In the genomic region with DNA sequence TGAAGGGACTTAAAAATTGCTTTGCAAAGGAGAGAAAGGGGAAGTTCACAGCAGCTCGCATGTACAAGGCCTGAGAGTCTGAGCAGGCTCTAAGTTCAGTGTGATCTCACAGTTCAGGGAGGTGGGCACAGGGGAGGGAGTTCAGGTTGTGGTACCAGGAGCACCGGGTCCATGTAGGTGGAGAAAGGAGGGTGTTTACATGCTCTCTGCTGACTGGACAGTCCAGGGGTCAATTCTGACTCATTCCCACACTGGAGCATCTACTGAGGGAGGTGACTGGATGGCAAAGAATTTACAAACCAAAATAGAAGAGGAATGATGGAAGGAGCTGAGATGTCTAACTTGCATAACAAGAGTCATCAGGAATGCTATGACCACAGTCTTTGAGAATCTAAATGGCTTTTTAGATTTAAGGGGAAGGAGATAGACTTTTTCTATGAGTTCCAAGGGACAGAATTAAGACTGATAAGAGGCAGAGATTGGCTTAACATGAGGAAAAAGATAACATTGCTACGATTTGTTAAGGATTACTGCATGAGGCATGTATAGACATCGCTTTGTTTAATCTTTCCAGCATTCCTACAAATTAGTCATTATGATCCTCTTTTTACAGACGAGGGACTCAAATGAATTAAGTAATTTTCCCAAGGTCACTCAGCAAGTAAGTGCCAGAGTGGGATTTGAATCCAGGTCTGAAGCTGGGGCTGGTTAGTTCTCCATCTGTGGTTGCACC, we compare ENCODE assay signal across 1 cellular context.
TF ChIP-seq lines count a peak whose summit lies in the region.

No MANE protein-coding gene starts in this region.

TF ChIP-seq in HepG2, 621 proteins besides CTCF, POLR2A, EP300 and RAD21 (continued from another document and continues in another):
- TF ChIP-seq, protein P1, sequence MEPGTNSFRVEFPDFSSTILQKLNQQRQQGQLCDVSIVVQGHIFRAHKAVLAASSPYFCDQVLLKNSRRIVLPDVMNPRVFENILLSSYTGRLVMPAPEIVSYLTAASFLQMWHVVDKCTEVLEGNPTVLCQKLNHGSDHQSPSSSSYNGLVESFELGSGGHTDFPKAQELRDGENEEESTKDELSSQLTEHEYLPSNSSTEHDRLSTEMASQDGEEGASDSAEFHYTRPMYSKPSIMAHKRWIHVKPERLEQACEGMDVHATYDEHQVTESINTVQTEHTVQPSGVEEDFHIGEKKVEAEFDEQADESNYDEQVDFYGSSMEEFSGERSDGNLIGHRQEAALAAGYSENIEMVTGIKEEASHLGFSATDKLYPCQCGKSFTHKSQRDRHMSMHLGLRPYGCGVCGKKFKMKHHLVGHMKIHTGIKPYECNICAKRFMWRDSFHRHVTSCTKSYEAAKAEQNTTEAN (CRISPR knock-in tag; conservative IDR thresholded peaks at IDR 0.05), result no peak
- TF ChIP-seq EZH2 (conservative IDR thresholded peaks at IDR 0.05; ENCODE audit: low read depth, low read length) (no peak), BHLHE40 (IDR thresholded peaks at IDR 0.05; ENCODE audit: low read length) (peak; percentile 27; the same call in 1 of the 2 replicates), ZNF337 (CRISPR knock-in tag; IDR thresholded peaks at IDR 0.05; ENCODE audit: borderline replicate concordance, low read depth) (peak; percentile 45; the same call in 1 of the 2 replicates), ETV6 (CRISPR knock-in tag; conservative IDR thresholded peaks at IDR 0.05) (no peak), GLI4 (CRISPR knock-in tag; IDR thresholded peaks at IDR 0.05; ENCODE audit: borderline replicate concordance) (no peak), ZNF510 (CRISPR knock-in tag; IDR thresholded peaks at IDR 0.05; ENCODE audit: low read depth) (no peak), TBX3 (IDR thresholded peaks at IDR 0.05; ENCODE audit: borderline replicate concordance) (no peak), ZNF224 (CRISPR knock-in tag; IDR thresholded peaks at IDR 0.05) (no peak), ZFP37 (CRISPR knock-in tag; IDR thresholded peaks at IDR 0.05; ENCODE audit: borderline replicate concordance) (no peak), SMAD1 (CRISPR knock-in tag; IDR thresholded peaks at IDR 0.05; ENCODE audit: borderline replicate concordance, low read depth) (no peak), PLRG1 (conservative IDR thresholded peaks at IDR 0.05) (no peak), ZNF564 (CRISPR knock-in tag; IDR thresholded peaks at IDR 0.05) (no peak), ZIK1 (CRISPR knock-in tag; IDR thresholded peaks at IDR 0.05; ENCODE audit: borderline replicate concordance, low read depth) (no peak), ZNF850 (CRISPR knock-in tag; conservative IDR thresholded peaks at IDR 0.05) (no peak), NFE2L2 (IDR thresholded peaks at IDR 0.05; ENCODE audit: low read length) (no peak), KLF16 (CRISPR knock-in tag; IDR thresholded peaks at IDR 0.05) (peak in 1 of 2 experiments; percentile 64; a peak in 1 of 4 replicates), PRMT3 (CRISPR knock-in tag; IDR thresholded peaks at IDR 0.05; ENCODE audit: borderline replicate concordance, low read depth) (no peak), RFXAP (CRISPR knock-in tag; IDR thresholded peaks at IDR 0.05; ENCODE audit: borderline replicate concordance) (no peak), EEA1 (CRISPR knock-in tag; IDR thresholded peaks at IDR 0.05; ENCODE audit: borderline replicate concordance) (no peak), HDAC2 (CRISPR knock-in tag; IDR thresholded peaks at IDR 0.05) (peak; percentile 79), NCOA5 (CRISPR knock-in tag; IDR thresholded peaks at IDR 0.05) (no peak), ZNF589 (CRISPR knock-in tag; conservative IDR thresholded peaks at IDR 0.05) (no peak), RFXANK (CRISPR knock-in tag; IDR thresholded peaks at IDR 0.05) (no peak), SP5 (CRISPR knock-in tag; IDR thresholded peaks at IDR 0.05; ENCODE audit: borderline replicate concordance, low read depth) (peak; percentile 71)
- TF ChIP-seq, protein P2, sequence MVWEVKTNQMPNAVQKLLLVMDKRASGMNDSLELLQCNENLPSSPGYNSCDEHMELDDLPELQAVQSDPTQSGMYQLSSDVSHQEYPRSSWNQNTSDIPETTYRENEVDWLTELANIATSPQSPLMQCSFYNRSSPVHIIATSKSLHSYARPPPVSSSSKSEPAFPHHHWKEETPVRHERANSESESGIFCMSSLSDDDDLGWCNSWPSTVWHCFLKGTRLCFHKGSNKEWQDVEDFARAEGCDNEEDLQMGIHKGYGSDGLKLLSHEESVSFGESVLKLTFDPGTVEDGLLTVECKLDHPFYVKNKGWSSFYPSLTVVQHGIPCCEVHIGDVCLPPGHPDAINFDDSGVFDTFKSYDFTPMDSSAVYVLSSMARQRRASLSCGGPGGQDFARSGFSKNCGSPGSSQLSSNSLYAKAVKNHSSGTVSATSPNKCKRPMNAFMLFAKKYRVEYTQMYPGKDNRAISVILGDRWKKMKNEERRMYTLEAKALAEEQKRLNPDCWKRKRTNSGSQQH (CRISPR knock-in tag; IDR thresholded peaks at IDR 0.05; ENCODE audit: low read depth), result no peak
- TF ChIP-seq, protein P3, sequence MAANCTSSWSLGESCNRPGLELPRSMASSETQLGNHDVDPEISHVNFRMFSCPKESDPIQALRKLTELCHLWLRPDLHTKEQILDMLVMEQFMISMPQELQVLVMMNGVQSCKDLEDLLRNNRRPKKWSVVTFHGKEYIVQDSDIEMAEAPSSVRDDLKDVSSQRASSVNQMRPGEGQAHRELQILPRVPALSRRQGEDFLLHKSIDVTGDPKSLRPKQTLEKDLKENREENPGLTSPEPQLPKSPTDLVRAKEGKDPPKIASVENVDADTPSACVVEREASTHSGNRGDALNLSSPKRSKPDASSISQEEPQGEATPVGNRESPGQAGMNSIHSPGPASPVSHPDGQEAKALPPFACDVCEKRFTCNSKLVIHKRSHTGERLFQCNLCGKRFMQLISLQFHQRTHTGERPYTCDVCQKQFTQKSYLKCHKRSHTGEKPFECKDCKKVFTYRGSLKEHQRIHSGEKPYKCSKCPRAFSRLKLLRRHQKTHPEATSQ (CRISPR knock-in tag; IDR thresholded peaks at IDR 0.05; ENCODE audit: borderline replicate concordance), result no peak
- TF ChIP-seq, protein P4, sequence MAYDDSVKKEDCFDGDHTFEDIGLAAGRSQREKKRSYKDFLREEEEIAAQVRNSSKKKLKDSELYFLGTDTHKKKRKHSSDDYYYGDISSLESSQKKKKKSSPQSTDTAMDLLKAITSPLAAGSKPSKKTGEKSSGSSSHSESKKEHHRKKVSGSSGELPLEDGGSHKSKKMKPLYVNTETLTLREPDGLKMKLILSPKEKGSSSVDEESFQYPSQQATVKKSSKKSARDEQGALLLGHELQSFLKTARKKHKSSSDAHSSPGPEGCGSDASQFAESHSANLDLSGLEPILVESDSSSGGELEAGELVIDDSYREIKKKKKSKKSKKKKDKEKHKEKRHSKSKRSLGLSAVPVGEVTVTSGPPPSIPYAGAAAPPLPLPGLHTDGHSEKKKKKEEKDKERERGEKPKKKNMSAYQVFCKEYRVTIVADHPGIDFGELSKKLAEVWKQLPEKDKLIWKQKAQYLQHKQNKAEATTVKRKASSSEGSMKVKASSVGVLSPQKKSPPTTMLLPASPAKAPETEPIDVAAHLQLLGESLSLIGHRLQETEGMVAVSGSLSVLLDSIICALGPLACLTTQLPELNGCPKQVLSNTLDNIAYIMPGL (CRISPR knock-in tag; IDR thresholded peaks at IDR 0.05; ENCODE audit: borderline replicate concordance in 1 of 2, low read depth in 1 of 2), result 0 out of 4 replicates have a peak, but pooled peaks of 1 of the 2 experiments have one; percentile 22
- TF ChIP-seq, protein P5, sequence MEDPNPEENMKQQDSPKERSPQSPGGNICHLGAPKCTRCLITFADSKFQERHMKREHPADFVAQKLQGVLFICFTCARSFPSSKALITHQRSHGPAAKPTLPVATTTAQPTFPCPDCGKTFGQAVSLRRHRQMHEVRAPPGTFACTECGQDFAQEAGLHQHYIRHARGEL (CRISPR knock-in tag; IDR thresholded peaks at IDR 0.05), result no peak
- TF ChIP-seq, protein P6, sequence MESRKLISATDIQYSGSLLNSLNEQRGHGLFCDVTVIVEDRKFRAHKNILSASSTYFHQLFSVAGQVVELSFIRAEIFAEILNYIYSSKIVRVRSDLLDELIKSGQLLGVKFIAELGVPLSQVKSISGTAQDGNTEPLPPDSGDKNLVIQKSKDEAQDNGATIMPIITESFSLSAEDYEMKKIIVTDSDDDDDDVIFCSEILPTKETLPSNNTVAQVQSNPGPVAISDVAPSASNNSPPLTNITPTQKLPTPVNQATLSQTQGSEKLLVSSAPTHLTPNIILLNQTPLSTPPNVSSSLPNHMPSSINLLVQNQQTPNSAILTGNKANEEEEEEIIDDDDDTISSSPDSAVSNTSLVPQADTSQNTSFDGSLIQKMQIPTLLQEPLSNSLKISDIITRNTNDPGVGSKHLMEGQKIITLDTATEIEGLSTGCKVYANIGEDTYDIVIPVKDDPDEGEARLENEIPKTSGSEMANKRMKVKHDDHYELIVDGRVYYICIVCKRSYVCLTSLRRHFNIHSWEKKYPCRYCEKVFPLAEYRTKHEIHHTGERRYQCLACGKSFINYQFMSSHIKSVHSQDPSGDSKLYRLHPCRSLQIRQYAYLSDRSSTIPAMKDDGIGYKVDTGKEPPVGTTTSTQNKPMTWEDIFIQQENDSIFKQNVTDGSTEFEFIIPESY (CRISPR knock-in tag; IDR thresholded peaks at IDR 0.05), result no peak
- TF ChIP-seq, protein P7, sequence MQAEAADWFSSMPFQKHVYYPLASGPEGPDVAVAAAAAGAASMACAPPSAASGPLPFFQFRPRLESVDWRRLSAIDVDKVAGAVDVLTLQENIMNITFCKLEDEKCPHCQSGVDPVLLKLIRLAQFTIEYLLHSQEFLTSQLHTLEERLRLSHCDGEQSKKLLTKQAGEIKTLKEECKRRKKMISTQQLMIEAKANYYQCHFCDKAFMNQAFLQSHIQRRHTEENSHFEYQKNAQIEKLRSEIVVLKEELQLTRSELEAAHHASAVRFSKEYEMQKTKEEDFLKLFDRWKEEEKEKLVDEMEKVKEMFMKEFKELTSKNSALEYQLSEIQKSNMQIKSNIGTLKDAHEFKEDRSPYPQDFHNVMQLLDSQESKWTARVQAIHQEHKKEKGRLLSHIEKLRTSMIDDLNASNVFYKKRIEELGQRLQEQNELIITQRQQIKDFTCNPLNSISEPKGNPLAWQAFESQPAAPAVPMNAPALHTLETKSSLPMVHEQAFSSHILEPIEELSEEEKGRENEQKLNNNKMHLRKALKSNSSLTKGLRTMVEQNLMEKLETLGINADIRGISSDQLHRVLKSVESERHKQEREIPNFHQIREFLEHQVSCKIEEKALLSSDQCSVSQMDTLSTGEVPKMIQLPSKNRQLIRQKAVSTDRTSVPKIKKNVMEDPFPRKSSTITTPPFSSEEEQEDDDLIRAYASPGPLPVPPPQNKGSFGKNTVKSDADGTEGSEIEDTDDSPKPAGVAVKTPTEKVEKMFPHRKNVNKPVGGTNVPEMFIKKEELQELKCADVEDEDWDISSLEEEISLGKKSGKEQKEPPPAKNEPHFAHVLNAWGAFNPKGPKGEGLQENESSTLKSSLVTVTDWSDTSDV (CRISPR knock-in tag; IDR thresholded peaks at IDR 0.05), result no peak
- TF ChIP-seq, protein P8, sequence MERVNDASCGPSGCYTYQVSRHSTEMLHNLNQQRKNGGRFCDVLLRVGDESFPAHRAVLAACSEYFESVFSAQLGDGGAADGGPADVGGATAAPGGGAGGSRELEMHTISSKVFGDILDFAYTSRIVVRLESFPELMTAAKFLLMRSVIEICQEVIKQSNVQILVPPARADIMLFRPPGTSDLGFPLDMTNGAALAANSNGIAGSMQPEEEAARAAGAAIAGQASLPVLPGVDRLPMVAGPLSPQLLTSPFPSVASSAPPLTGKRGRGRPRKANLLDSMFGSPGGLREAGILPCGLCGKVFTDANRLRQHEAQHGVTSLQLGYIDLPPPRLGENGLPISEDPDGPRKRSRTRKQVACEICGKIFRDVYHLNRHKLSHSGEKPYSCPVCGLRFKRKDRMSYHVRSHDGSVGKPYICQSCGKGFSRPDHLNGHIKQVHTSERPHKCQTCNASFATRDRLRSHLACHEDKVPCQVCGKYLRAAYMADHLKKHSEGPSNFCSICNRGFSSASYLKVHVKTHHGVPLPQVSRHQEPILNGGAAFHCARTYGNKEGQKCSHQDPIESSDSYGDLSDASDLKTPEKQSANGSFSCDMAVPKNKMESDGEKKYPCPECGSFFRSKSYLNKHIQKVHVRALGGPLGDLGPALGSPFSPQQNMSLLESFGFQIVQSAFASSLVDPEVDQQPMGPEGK (CRISPR knock-in tag; IDR thresholded peaks at IDR 0.05), result peak; percentile 76
- TF ChIP-seq, protein P9, sequence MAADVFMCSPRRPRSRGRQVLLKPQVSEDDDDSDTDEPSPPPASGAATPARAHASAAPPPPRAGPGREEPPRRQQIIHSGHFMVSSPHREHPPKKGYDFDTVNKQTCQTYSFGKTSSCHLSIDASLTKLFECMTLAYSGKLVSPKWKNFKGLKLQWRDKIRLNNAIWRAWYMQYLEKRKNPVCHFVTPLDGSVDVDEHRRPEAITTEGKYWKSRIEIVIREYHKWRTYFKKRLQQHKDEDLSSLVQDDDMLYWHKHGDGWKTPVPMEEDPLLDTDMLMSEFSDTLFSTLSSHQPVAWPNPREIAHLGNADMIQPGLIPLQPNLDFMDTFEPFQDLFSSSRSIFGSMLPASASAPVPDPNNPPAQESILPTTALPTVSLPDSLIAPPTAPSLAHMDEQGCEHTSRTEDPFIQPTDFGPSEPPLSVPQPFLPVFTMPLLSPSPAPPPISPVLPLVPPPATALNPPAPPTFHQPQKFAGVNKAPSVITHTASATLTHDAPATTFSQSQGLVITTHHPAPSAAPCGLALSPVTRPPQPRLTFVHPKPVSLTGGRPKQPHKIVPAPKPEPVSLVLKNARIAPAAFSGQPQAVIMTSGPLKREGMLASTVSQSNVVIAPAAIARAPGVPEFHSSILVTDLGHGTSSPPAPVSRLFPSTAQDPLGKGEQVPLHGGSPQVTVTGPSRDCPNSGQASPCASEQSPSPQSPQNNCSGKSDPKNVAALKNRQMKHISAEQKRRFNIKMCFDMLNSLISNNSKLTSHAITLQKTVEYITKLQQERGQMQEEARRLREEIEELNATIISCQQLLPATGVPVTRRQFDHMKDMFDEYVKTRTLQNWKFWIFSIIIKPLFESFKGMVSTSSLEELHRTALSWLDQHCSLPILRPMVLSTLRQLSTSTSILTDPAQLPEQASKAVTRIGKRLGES (CRISPR knock-in tag; IDR thresholded peaks at IDR 0.05; ENCODE audit: borderline replicate concordance), result no peak
- TF ChIP-seq, protein P10, sequence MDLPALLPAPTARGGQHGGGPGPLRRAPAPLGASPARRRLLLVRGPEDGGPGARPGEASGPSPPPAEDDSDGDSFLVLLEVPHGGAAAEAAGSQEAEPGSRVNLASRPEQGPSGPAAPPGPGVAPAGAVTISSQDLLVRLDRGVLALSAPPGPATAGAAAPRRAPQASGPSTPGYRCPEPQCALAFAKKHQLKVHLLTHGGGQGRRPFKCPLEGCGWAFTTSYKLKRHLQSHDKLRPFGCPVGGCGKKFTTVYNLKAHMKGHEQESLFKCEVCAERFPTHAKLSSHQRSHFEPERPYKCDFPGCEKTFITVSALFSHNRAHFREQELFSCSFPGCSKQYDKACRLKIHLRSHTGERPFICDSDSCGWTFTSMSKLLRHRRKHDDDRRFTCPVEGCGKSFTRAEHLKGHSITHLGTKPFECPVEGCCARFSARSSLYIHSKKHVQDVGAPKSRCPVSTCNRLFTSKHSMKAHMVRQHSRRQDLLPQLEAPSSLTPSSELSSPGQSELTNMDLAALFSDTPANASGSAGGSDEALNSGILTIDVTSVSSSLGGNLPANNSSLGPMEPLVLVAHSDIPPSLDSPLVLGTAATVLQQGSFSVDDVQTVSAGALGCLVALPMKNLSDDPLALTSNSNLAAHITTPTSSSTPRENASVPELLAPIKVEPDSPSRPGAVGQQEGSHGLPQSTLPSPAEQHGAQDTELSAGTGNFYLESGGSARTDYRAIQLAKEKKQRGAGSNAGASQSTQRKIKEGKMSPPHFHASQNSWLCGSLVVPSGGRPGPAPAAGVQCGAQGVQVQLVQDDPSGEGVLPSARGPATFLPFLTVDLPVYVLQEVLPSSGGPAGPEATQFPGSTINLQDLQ (CRISPR knock-in tag; IDR thresholded peaks at IDR 0.05), result no peak
- TF ChIP-seq, protein P11, sequence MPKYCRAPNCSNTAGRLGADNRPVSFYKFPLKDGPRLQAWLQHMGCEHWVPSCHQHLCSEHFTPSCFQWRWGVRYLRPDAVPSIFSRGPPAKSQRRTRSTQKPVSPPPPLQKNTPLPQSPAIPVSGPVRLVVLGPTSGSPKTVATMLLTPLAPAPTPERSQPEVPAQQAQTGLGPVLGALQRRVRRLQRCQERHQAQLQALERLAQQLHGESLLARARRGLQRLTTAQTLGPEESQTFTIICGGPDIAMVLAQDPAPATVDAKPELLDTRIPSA (CRISPR knock-in tag; IDR thresholded peaks at IDR 0.05; ENCODE audit: borderline replicate concordance), result no peak
